28 cellular contexts compared by ENCODE assay signal in genomic region chr6:53510751-53511150, GRCh38.
"Had no signal": no experiment of that assay in that cellular context is flagged by ENCODE, and none has a peak within 500 bp of the region (broad histone marks: within the 10 kb centered on the region; RNA-seq: fewer than 3 reads in every experiment).

No MANE protein-coding gene starts in this region.

- H3K27ac Mint-ChIP-seq: stimulated activated effector memory CD8-positive, alpha-beta T cell treated with anti-CD3 and anti-CD28 coated beads, Interleukin-12 subunit alpha, Interleukin-12 subunit beta, amount 100 ng/mL, for 72 hours; stimulated activated memory B cell treated with anti-CD40 and anti-IgM and Interleukin-4, amounts not matched to agents 10 μg/mL and 1 μg/mL and 100 μg/mL, for 72 hours; stimulated activated naive B cell treated with anti-CD40 and anti-IgM and Interleukin-4, amounts not matched to agents 10 μg/mL and 1 μg/mL and 100 μg/mL, for 72 hours; stimulated activated naive CD8-positive, alpha-beta T cell treated with anti-CD3 and anti-CD28 coated beads, Interleukin-15, amount 100 ng/mL, for 72 hours; stimulated activated naive CD8-positive, alpha-beta T cell treated with anti-CD3 and anti-CD28 coated beads, Interleukin-15, Interleukin-2, amounts not matched to agents 100 ng/mL and 50 ng/mL, for 24 hours had no signal

- H3K27me3 ChIP-seq: stomach, suprapubic skin, testis, thyroid gland, tibial artery, tibial nerve, transverse colon, upper lobe of left lung, upper lobe of right lung, uterus, vagina had no signal

- H3K9me3 ChIP-seq: stomach, suprapubic skin, testis, thoracic aorta, thyroid gland, tibial artery, tibial nerve, transverse colon, upper lobe of left lung, upper lobe of right lung, uterus, vagina had no signal

- H3K36me3 ChIP-seq: uterus had no signal

- H3K4me1 Mint-ChIP-seq: stimulated activated effector memory CD8-positive, alpha-beta T cell treated with anti-CD3 and anti-CD28 coated beads, Interleukin-12 subunit alpha, Interleukin-12 subunit beta, amount 100 ng/mL, for 72 hours; stimulated activated memory B cell treated with anti-CD40 and anti-IgM and Interleukin-4, amounts not matched to agents 10 μg/mL and 1 μg/mL and 100 μg/mL, for 72 hours; stimulated activated naive B cell treated with anti-CD40 and anti-IgM and Interleukin-4, amounts not matched to agents 10 μg/mL and 1 μg/mL and 100 μg/mL, for 72 hours; stimulated activated naive CD8-positive, alpha-beta T cell treated with anti-CD3 and anti-CD28 coated beads, Interleukin-15, amount 100 ng/mL, for 72 hours had no signal

- H3K4me3 Mint-ChIP-seq: stimulated activated effector memory CD8-positive, alpha-beta T cell treated with anti-CD3 and anti-CD28 coated beads, Interleukin-12 subunit alpha, Interleukin-12 subunit beta, amount 100 ng/mL, for 72 hours; stimulated activated memory B cell treated with anti-CD40 and anti-IgM and Interleukin-4, amounts not matched to agents 10 μg/mL and 1 μg/mL and 100 μg/mL, for 72 hours; stimulated activated naive B cell treated with anti-CD40 and anti-IgM and Interleukin-4, amounts not matched to agents 10 μg/mL and 1 μg/mL and 100 μg/mL, for 72 hours; stimulated activated naive CD8-positive, alpha-beta T cell treated with anti-CD3 and anti-CD28 coated beads, Interleukin-15, amount 100 ng/mL, for 72 hours; stimulated activated naive CD8-positive, alpha-beta T cell treated with anti-CD3 and anti-CD28 coated beads, Interleukin-15, Interleukin-2, amounts not matched to agents 100 ng/mL and 50 ng/mL, for 24 hours had no signal

- H3K27me3 Mint-ChIP-seq: stimulated activated memory B cell treated with anti-CD40 and anti-IgM and Interleukin-4, amounts not matched to agents 10 μg/mL and 1 μg/mL and 100 μg/mL, for 72 hours; stimulated activated naive B cell treated with anti-CD40 and anti-IgM and Interleukin-4, amounts not matched to agents 10 μg/mL and 1 μg/mL and 100 μg/mL, for 72 hours; stimulated activated naive CD8-positive, alpha-beta T cell treated with anti-CD3 and anti-CD28 coated beads, Interleukin-15, amount 100 ng/mL, for 72 hours; stimulated activated naive CD8-positive, alpha-beta T cell treated with anti-CD3 and anti-CD28 coated beads, Interleukin-15, Interleukin-2, amounts not matched to agents 100 ng/mL and 50 ng/mL, for 24 hours had no signal

- H3K9me3 Mint-ChIP-seq: stimulated activated effector memory CD8-positive, alpha-beta T cell treated with anti-CD3 and anti-CD28 coated beads, Interleukin-12 subunit alpha, Interleukin-12 subunit beta, amount 100 ng/mL, for 72 hours; stimulated activated memory B cell treated with anti-CD40 and anti-IgM and Interleukin-4, amounts not matched to agents 10 μg/mL and 1 μg/mL and 100 μg/mL, for 72 hours; stimulated activated naive B cell treated with anti-CD40 and anti-IgM and Interleukin-4, amounts not matched to agents 10 μg/mL and 1 μg/mL and 100 μg/mL, for 72 hours; stimulated activated naive CD8-positive, alpha-beta T cell treated with anti-CD3 and anti-CD28 coated beads, Interleukin-15, amount 100 ng/mL, for 72 hours; stimulated activated naive CD8-positive, alpha-beta T cell treated with anti-CD3 and anti-CD28 coated beads, Interleukin-15, Interleukin-2, amounts not matched to agents 100 ng/mL and 50 ng/mL, for 24 hours had no signal

- H3K4me3 ChIP-seq: stomach, suprapubic skin, testis, thoracic aorta, thyroid gland, tibial artery, tibial nerve, transverse colon, upper lobe of left lung, upper lobe of right lung, uterus, vagina had no signal

- H3K4me1 ChIP-seq: suprapubic skin, testis, tibial artery, upper lobe of left lung, upper lobe of right lung, uterus, vagina had no signal

- H3K27ac ChIP-seq: stomach, suprapubic skin, testis, thoracic aorta, thyroid gland, tibial artery, tibial nerve, transverse colon, upper lobe of left lung, upper lobe of right lung, uterus, vagina had no signal

- FAIRE-seq: urothelium cell line had no signal

- DNase-seq: stimulated activated CD4-positive, alpha-beta T cell treated with anti-CD3 and anti-CD28 coated beads, Interleukin-2, amount 100 ng/mL, for 48 hours; stimulated activated CD4-positive, alpha-beta T cell treated with anti-CD3 and anti-CD28 coated beads, Interleukin-4, amount 100 ng/mL, for 1 hour; stimulated activated CD4-positive, alpha-beta T cell treated with anti-CD3 and anti-CD28 coated beads, Interleukin-4, amount 100 ng/mL, for 24 hours; stimulated activated CD4-positive, alpha-beta T cell treated with anti-CD3 and anti-CD28 coated beads, Interleukin-4, amount 100 ng/mL, for 4 hours; stimulated activated CD8-positive, alpha-beta memory T cell treated with anti-CD3 and anti-CD28 coated beads, Interleukin-4, amount 100 ng/mL, for 48 hours; stimulated activated naive B cell treated with anti-CD40 and anti-IgM and Interleukin-4, amounts not matched to agents 10 μg/mL and 1 μg/mL and 100 μg/mL, for 72 hours; stimulated activated naive CD4-positive, alpha-beta T cell; stimulated activated naive CD4-positive, alpha-beta T cell treated with Interleukin-2 at 50 U/mL for 16 hours; stimulated activated naive CD8-positive, alpha-beta T cell treated with anti-CD3 and anti-CD28 coated beads, Interleukin-15, amount 100 ng/mL, for 72 hours; stimulated activated naive CD8-positive, alpha-beta T cell treated with anti-CD3 and anti-CD28 coated beads, Interleukin-15, Interleukin-2, amounts not matched to agents 100 U/mL and 50 U/mL, for 24 hours; stomach; substantia nigra; testis; thyroid gland; tibial artery; transverse colon; trophoblast cell; upper lobe of left lung; upper lobe of right lung; uterus had no signal
